ENCODE assay signal across 11 cellular contexts in genomic region chr3:89171681-89172080, GRCh38.
"Had no signal": no experiment of that assay in that cellular context is flagged by ENCODE, and none has a peak within 500 bp of the region (broad histone marks: within the 10 kb centered on the region; RNA-seq: fewer than 3 reads in every experiment).

No MANE protein-coding gene starts in this region.

- H3K27ac Mint-ChIP-seq: immature natural killer cell; nephron; stimulated activated naive CD8-positive, alpha-beta T cell treated with anti-CD3 and anti-CD28 coated beads, Interleukin-15, Interleukin-2, amounts not matched to agents 100 ng/mL and 50 ng/mL, for 24 hours had no signal

- H3K4me3 Mint-ChIP-seq: immature natural killer cell; nephron; stimulated activated naive CD8-positive, alpha-beta T cell treated with anti-CD3 and anti-CD28 coated beads, Interleukin-15, Interleukin-2, amounts not matched to agents 100 ng/mL and 50 ng/mL, for 24 hours had no signal

- H3K27me3 Mint-ChIP-seq: stimulated activated naive CD8-positive, alpha-beta T cell treated with anti-CD3 and anti-CD28 coated beads, Interleukin-15, Interleukin-2, amounts not matched to agents 100 ng/mL and 50 ng/mL, for 24 hours had no signal

- ATAC-seq: foreskin keratinocyte, sciatic nerve, upper lobe of right lung had no signal

- H3K9me3 Mint-ChIP-seq: nephron; stimulated activated naive CD8-positive, alpha-beta T cell treated with anti-CD3 and anti-CD28 coated beads, Interleukin-15, Interleukin-2, amounts not matched to agents 100 ng/mL and 50 ng/mL, for 24 hours had no signal

- H3K4me1 Mint-ChIP-seq: immature natural killer cell, nephron had no signal

- DNase-seq: activated CD4-positive, alpha-beta T cell treated with anti-CD3 and anti-CD28 coated beads for 1 hour; activated CD4-positive, alpha-beta T cell treated with anti-CD3 and anti-CD28 coated beads, Interleukin-2, amount 50 U/mL, for 4 hours; activated naive CD4-positive, alpha-beta T cell; activated T-cell treated with anti-CD3 and anti-CD28 coated beads for 4 hours; foreskin keratinocyte; immature natural killer cell; testis; upper lobe of right lung had no signal

- H3K36me3 Mint-ChIP-seq: immature natural killer cell had no signal
